Comparison of ENCODE assay signal across 14 cellular contexts in genomic region chr7:101560856-101561255, GRCh38.
DNase-seq lines count a peak whose midpoint lies in the region; ATAC-seq lines count a peak whose summit lies in the region.
"Had no signal": no experiment of that assay in that cellular context is flagged by ENCODE, and none has a peak within 500 bp of the region (broad histone marks: within the 10 kb centered on the region; RNA-seq: fewer than 3 reads in every experiment).

No MANE protein-coding gene starts in this region.

- H3K36me3 ChIP-seq in H7 (replicated peaks; ENCODE audit: control insufficient read depth, insufficient read depth, low read length), result peaks cover 1% of the 10 kb centered on the region; the same call in 1 of the 2 replicates
- H3K36me3 ChIP-seq: HAP-1 had no signal

- no peaks in the 10 kb centered on the region for H3K9me3 Mint-ChIP-seq in activated T-cell treated with anti-CD3 and anti-CD28 coated beads, Interleukin-2, amount 50 U/mL, for 4 hours

- no peak overlapping the region for H3K4me3 Mint-ChIP-seq in activated T-cell treated with anti-CD3 and anti-CD28 coated beads, Interleukin-2, amount 50 U/mL, for 4 hours

- H3K4me3 ChIP-seq in H7 (ENCODE audit: insufficient read depth, low read depth, low read length), result no peak overlapping the region
- H3K4me3 ChIP-seq: HAP-1 had no signal

- DNase-seq in AG08396 (ENCODE audit: low spot score), result peak; percentile 3
- peak; percentile 23 for DNase-seq in H7
- peak; percentile 10 for DNase-seq in iPS-NIHi7 (ENCODE audit: extremely low spot score)
- peak; percentile 36 for DNase-seq in posterior vena cava (ENCODE audit: low spot score)
- no peak for DNase-seq in activated T-cell treated with anti-CD3 and anti-CD28 coated beads, Interleukin-2, amount 50 U/mL, for 4 hours
- no peak for DNase-seq in NCI-H187 treated with DMSO at 0.1 percent for 48 hours (lab: John Stamatoyannopoulos, UW)
- no peak for DNase-seq in NCI-H2227 (lab: John Stamatoyannopoulos, UW; ENCODE audit: unreplicated experiment)
- no peak for DNase-seq in T-helper 1 cell
- DNase-seq: DND-41, GF-D8, NCI-H1436, NCI-H2029 treated with DMSO at 0.1 percent for 48 hours, NCI-H524 had no signal

- intact Hi-C loops in posterior vena cava (cut with DNase I), result no loop called here

- no peaks in the 10 kb centered on the region for H3K27me3 ChIP-seq in H7 (ENCODE audit: control insufficient read depth, insufficient read depth, low read length)

- ATAC-seq in activated T-cell treated with anti-CD3 and anti-CD28 coated beads, Interleukin-2, amount 50 U/mL, for 4 hours, result no peak

- H3K36me3 Mint-ChIP-seq in activated T-cell treated with anti-CD3 and anti-CD28 coated beads, Interleukin-2, amount 50 U/mL, for 4 hours (ENCODE audit: insufficient read depth), result no peaks in the 10 kb centered on the region

- no peaks in the 10 kb centered on the region for H3K4me1 Mint-ChIP-seq in activated T-cell treated with anti-CD3 and anti-CD28 coated beads, Interleukin-2, amount 50 U/mL, for 4 hours (ENCODE audit: low read depth)

- H3K27me3 Mint-ChIP-seq in activated T-cell treated with anti-CD3 and anti-CD28 coated beads, Interleukin-2, amount 50 U/mL, for 4 hours (ENCODE audit: low read depth), result peaks cover 7% of the 10 kb centered on the region

Comparison
In these comparisons a context has a peak if more than half of its experiments do, and no peak if none do; other contexts are left out.
1. DNase-seq: peak in AG08396 (single experiment), H7 (single experiment), iPS-NIHi7 (single experiment) and posterior vena cava (single experiment); none in activated T-cell treated with anti-CD3 and anti-CD28 coated beads, Interleukin-2, amount 50 U/mL, for 4 hours (single experiment), NCI-H187 treated with DMSO at 0.1 percent for 48 hours (single experiment), NCI-H2227 (single experiment) and T-helper 1 cell (0 of 5).